ENCODE assay signal across 1 cellular context in genomic region chr1:43389326-43390313, GRCh38.
A peak's percentile ranks its signal among the peaks of the same experiment; 100 is the strongest.
TF ChIP-seq lines count a peak whose summit lies in the region.

MED8 (minus strand) TSS chr1:43389800; CDS start chr1:43389764, 36 bp downstream.
SZT2 (plus strand) TSS chr1:43389899; CDS start chr1:43389969, 70 bp downstream.

TF ChIP-seq in K562, 482 proteins besides CTCF, POLR2A, EP300 and RAD21 (continued from another document and continues in another):
- TF ChIP-seq ZNF398 (CRISPR knock-in tag; IDR thresholded peaks at IDR 0.05) (no peak), NR0B1 (IDR thresholded peaks at IDR 0.05; ENCODE audit: partially characterized antibody) (no peak), TGIF2 (CRISPR knock-in tag; IDR thresholded peaks at IDR 0.05) (no peak), TFE3 (CRISPR knock-in tag; IDR thresholded peaks at IDR 0.05) (no peak), RBM17 (IDR thresholded peaks at IDR 0.05; ENCODE audit: borderline replicate concordance, low read depth, low read length) (no peak), ZBTB43 (CRISPR knock-in tag; IDR thresholded peaks at IDR 0.05) (no peak), HINFP (tag; conservative IDR thresholded peaks at IDR 0.05; ENCODE audit: low read depth) (0 out of 2 replicates have a peak, but pooled peaks have one; percentile 47), PML (IDR thresholded peaks at IDR 0.05; ENCODE audit: low read length) (peak; percentile 69; the same call in 1 of the 2 replicates), U2AF2 (optimal IDR thresholded peaks at IDR 0.05; ENCODE audit: low read depth, low read length) (no peak), FOXA3 (CRISPR knock-in tag; conservative IDR thresholded peaks at IDR 0.05 in 1 of 2, IDR thresholded peaks at IDR 0.05 in 1 of 2) (no peak), HEY1 (CRISPR knock-in tag; IDR thresholded peaks at IDR 0.05; ENCODE audit: borderline replicate concordance) (no peak), CREB3L1 (IDR thresholded peaks at IDR 0.05; ENCODE audit: borderline replicate concordance, low read depth) (peak; percentile 100), ZNF518B (CRISPR knock-in tag; IDR thresholded peaks at IDR 0.05) (no peak), DLX4 (CRISPR knock-in tag; IDR thresholded peaks at IDR 0.05) (no peak), ZFP36 (IDR thresholded peaks at IDR 0.05; ENCODE audit: low read depth, low read length, partially characterized antibody) (peak; percentile 63), ZEB2 (IDR thresholded peaks at IDR 0.05) (peak; percentile 85), ZNF395 (CRISPR knock-in tag; IDR thresholded peaks at IDR 0.05) (peak; percentile 40; the same call in 1 of the 2 replicates), BACH1 (tag; IDR thresholded peaks at IDR 0.05) (no peak), SRSF9 (IDR thresholded peaks at IDR 0.05; ENCODE audit: borderline replicate concordance, low read depth, low read length) (no peak), MITF (IDR thresholded peaks at IDR 0.05) (no peak), NFXL1 (CRISPR knock-in tag; IDR thresholded peaks at IDR 0.05) (no peak), NONO (IDR thresholded peaks at IDR 0.05; ENCODE audit: low read depth in 2 of 2, low read length in 1 of 2) (peak; percentile 64 to 85; a peak in 2 of 4 replicates), ZNF79 (CRISPR knock-in tag; IDR thresholded peaks at IDR 0.05; ENCODE audit: low read depth) (no peak), RREB1 (CRISPR knock-in tag; IDR thresholded peaks at IDR 0.05) (no peak)
